ENCODE assay signal across 8 cellular contexts in the genomic region with DNA sequence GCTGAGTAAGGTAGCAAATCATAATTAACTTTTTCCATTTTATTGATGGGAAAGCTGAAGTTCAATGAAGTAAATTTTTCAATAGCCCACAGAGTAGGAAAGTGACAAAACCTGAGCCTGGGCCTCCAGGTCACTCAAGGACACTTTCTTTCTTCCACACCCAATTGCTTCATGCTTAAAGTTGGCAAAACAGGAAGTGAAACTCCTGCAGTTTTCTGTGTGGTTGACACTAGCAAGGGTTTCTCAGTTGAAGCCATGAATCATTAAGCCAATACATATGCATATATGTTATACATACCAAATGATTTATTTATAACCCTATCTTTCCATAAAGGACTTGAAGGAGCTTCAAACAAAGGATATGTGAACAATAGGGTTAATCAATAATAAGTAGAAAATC. TPM values are rescaled to one million over a fixed set of nuclear protein-coding genes. Genes with fewer than 3 reads are reported as not detected.
DNase-seq lines count a peak whose midpoint lies in the region; ATAC-seq and TF ChIP-seq lines count a peak whose summit lies in the region.

No MANE protein-coding gene starts in this region.

- H3K36me3 ChIP-seq in vagina, result no peaks in the 10 kb centered on the region

- H3K27me3 ChIP-seq in vagina, result no peaks in the 10 kb centered on the region

- no peaks in the 10 kb centered on the region for H3K9me3 ChIP-seq in vagina

- TF ChIP-seq CTCF in fibroblast of villous mesenchyme (IDR thresholded peaks at IDR 0.05; ENCODE audit: insufficient read depth, low read depth, low read length) (no peak), vagina (IDR thresholded peaks at IDR 0.05) (no peak)

- no peak overlapping the region for H3K27ac ChIP-seq in vagina

- intact Hi-C loops in vagina (cut with DNase I), result no loop called here

- ATAC-seq in GM18505 (IDR thresholded peaks at IDR 0.05; ENCODE audit: unreplicated experiment), result peak; percentile 99
- peak; percentile 100 for ATAC-seq in GM21786 (IDR thresholded peaks at IDR 0.05; ENCODE audit: unreplicated experiment)

- H3K4me1 ChIP-seq in vagina, result peaks cover 9% of the 10 kb centered on the region

- TF ChIP-seq POLR2A in GM18505 (IDR thresholded peaks at IDR 0.05; ENCODE audit: borderline replicate concordance, extremely low read depth, insufficient read depth, insufficient read length) (no peak), vagina (IDR thresholded peaks at IDR 0.05) (no peak)

- DNase-seq in Kasumi-1 (lab: John Stamatoyannopoulos, UW), result peak; percentile 69 to 74
- DNase-seq in fibroblast of villous mesenchyme (ENCODE audit: low read depth), result peak; percentile 56
- no peak for DNase-seq in ureter (ENCODE audit: low spot score)
- DNase-seq in 8988T, result no peak
- no peak for DNase-seq in foreskin melanocyte
- no peak for DNase-seq in vagina (ENCODE audit: extremely low spot score in 2 of 2)

- H3K4me3 ChIP-seq in fibroblast of villous mesenchyme (ENCODE audit: low read depth, low read length) (no peak overlapping the region), vagina (no peak overlapping the region)

RNA-seq across cellular contexts. Expression of gene TLR4, which starts 13.9 kb away (rescaled TPM):
- total RNA-seq in fibroblast of villous mesenchyme (8.4 and 18.1 TPM in 2 replicates), ureter (23.5 TPM), vagina (9.3 TPM)

Comparison
In these comparisons a context has a peak if more than half of its experiments do, and no peak if none do; other contexts are left out.
1. DNase-seq: peak in Kasumi-1 (2 of 2) and fibroblast of villous mesenchyme (single experiment); none in ureter (single experiment), 8988T (single experiment), foreskin melanocyte (single experiment) and vagina (0 of 2).